1 cellular context compared by ENCODE assay signal in genomic region chr22:40021401-40022000, GRCh38.
TF ChIP-seq lines count a peak whose summit lies in the region.

No MANE protein-coding gene starts in this region.

TF ChIP-seq in HepG2, 621 proteins besides CTCF, POLR2A, EP300 and RAD21:
- TF ChIP-seq ZNF552 (CRISPR knock-in tag; IDR thresholded peaks at IDR 0.05; ENCODE audit: borderline replicate concordance) (no peak), ZBTB33 (CRISPR knock-in tag; IDR thresholded peaks at IDR 0.05) (peak; percentile 49)
